ENCODE assay signal across 12 cellular contexts in the genomic region with DNA sequence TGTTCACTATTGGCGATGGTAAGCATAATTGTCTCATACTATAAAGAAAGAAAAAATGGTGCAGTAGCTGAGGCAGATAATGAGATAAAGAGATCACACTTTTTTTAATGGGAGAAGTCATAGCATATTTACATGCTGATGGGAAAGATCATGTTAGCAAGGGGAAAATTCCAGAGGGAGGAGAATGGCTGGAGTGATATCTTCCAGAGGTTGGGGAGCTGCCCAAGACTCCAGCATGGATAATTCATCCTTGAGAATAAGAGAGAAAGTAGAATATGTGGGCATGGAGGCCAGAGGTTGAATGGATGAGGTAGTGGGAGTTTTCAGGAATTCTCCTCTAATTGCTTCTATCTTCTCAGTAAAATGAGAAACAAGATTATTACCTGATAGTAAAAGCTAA. TPM values are rescaled to one million over a fixed set of nuclear protein-coding genes. Genes with fewer than 3 reads are reported as not detected.
DNase-seq lines count a peak whose midpoint lies in the region; ATAC-seq and TF ChIP-seq lines count a peak whose summit lies in the region.
"Had no signal": no experiment of that assay in that cellular context is flagged by ENCODE, and none has a peak within 500 bp of the region (broad histone marks: within the 10 kb centered on the region; RNA-seq: fewer than 3 reads in every experiment).

No MANE protein-coding gene starts in this region.

- H3K4me1 ChIP-seq in esophagus muscularis mucosa: peaks cover 0 to 67% (median 37%) of the 10 kb centered on the region in 4 donors
- H3K4me1 ChIP-seq in tibial nerve: no peaks in the 10 kb centered on the region
- peaks cover 9% of the 10 kb centered on the region for H3K4me1 ChIP-seq in HAP-1

- H3K9me3 Mint-ChIP-seq in stimulated activated memory B cell treated with anti-CD40 and anti-IgM and Interleukin-4, amounts not matched to agents 10 μg/mL and 1 μg/mL and 100 μg/mL, for 72 hours: no peaks in the 10 kb centered on the region
- H3K9me3 Mint-ChIP-seq: stimulated activated naive CD8-positive, alpha-beta T cell treated with anti-CD3 and anti-CD28 coated beads, Interleukin-15, Interleukin-2, amounts not matched to agents 100 ng/mL and 50 ng/mL, for 24 hours had no signal

- TF ChIP-seq CTCF in esophagus muscularis mucosa (IDR thresholded peaks at IDR 0.05): no peak
- no peak for TF ChIP-seq CTCF in tibial nerve (IDR thresholded peaks at IDR 0.05)

- DNase-seq in esophagus muscularis mucosa (ENCODE audit: extremely low spot score) (no peak), tibial nerve (ENCODE audit: low spot score in 2 of 2) (no peak), HAP-1 (ENCODE audit: low spot score in 2 of 2) (no peak)
- no peak for DNase-seq in NK-92 treated with Interleukin-12 subunit alpha and Interleukin-12 subunit beta, amount 100 ng/mL, for 24 hours (lab: John Stamatoyannopoulos, UW)
- DNase-seq: COR-L47; stimulated activated CD4-positive, alpha-beta T cell treated with anti-CD3 and anti-CD28 coated beads, Interleukin-4, amount 100 ng/mL, for 24 hours had no signal

- H3K27me3 ChIP-seq in esophagus muscularis mucosa: no peaks in the 10 kb centered on the region
- no peaks in the 10 kb centered on the region for H3K27me3 ChIP-seq in tibial nerve
- H3K27me3 ChIP-seq in HAP-1 (ENCODE audit: low read depth): no peaks in the 10 kb centered on the region

- H3K4me3 ChIP-seq in esophagus muscularis mucosa (no peak overlapping the region), tibial nerve (no peak overlapping the region), HAP-1 (no peak overlapping the region)

- intact Hi-C loops in esophagus muscularis mucosa (cut with DNase I): no loop called here

- peaks cover 28% of the 10 kb centered on the region for H3K4me1 Mint-ChIP-seq in stimulated activated memory B cell treated with anti-CD40 and anti-IgM and Interleukin-4, amounts not matched to agents 10 μg/mL and 1 μg/mL and 100 μg/mL, for 72 hours

- H3K27me3 Mint-ChIP-seq in stimulated activated memory B cell treated with anti-CD40 and anti-IgM and Interleukin-4, amounts not matched to agents 10 μg/mL and 1 μg/mL and 100 μg/mL, for 72 hours: peaks cover 27% of the 10 kb centered on the region

- no peak for TF ChIP-seq POLR2A in esophagus muscularis mucosa (IDR thresholded peaks at IDR 0.05; ENCODE audit: low read depth)
- TF ChIP-seq POLR2A in tibial nerve (IDR thresholded peaks at IDR 0.05): no peak

- WGBS in esophagus muscularis mucosa: 94% methylated on average over 1 of the region's 1 CpG
- WGBS in tibial nerve, 2 donors: 90 to 92% methylated on average over 1 of the region's 1 CpG

- peak overlapping the region; percentile 74 to 83 (median 78) for H3K27ac ChIP-seq in esophagus muscularis mucosa (replicated peaks in 1 of 4)
- peak overlapping the region in 2 of 4 donors; percentile 62 to 74 for H3K27ac ChIP-seq in tibial nerve

- H3K36me3 ChIP-seq in esophagus muscularis mucosa (no peaks in the 10 kb centered on the region), tibial nerve (no peaks in the 10 kb centered on the region), HAP-1 (replicated peaks) (no peaks in the 10 kb centered on the region)

- H3K27ac Mint-ChIP-seq in stimulated activated memory B cell treated with anti-CD40 and anti-IgM and Interleukin-4, amounts not matched to agents 10 μg/mL and 1 μg/mL and 100 μg/mL, for 72 hours: peak overlapping the region; percentile 6

- no peak for TF ChIP-seq EP300 in esophagus muscularis mucosa (IDR thresholded peaks at IDR 0.05)
- no peak for TF ChIP-seq EP300 in tibial nerve (IDR thresholded peaks at IDR 0.05)

- H3K9me3 ChIP-seq in esophagus muscularis mucosa (no peaks in the 10 kb centered on the region), tibial nerve (no peaks in the 10 kb centered on the region), HAP-1 (no peaks in the 10 kb centered on the region)

- peak; percentile 5 for ATAC-seq in GM21717 (IDR thresholded peaks at IDR 0.05; ENCODE audit: unreplicated experiment)
- ATAC-seq in SK-N-SH treated with all-trans-retinoic acid at 6 μM for 48 hours: peak; percentile 33
- ATAC-seq in stimulated activated memory B cell treated with anti-CD40 and anti-IgM and Interleukin-4, amounts not matched to agents 10 μg/mL and 1 μg/mL and 100 μg/mL, for 72 hours: no peak

- H3K4me3 Mint-ChIP-seq in stimulated activated memory B cell treated with anti-CD40 and anti-IgM and Interleukin-4, amounts not matched to agents 10 μg/mL and 1 μg/mL and 100 μg/mL, for 72 hours: peak overlapping the region; percentile 5

- in situ Hi-C loops in HAP-1 (cut with MboI; ENCODE audit: low sequenced_read_pairs): no loop called here

- no peaks in the 10 kb centered on the region for H3K36me3 Mint-ChIP-seq in stimulated activated memory B cell treated with anti-CD40 and anti-IgM and Interleukin-4, amounts not matched to agents 10 μg/mL and 1 μg/mL and 100 μg/mL, for 72 hours

TF ChIP-seq in SK-N-SH treated with all-trans-retinoic acid at 6 μM for 48 hours, 23 proteins besides CTCF, POLR2A, EP300 and RAD21:
- TF ChIP-seq ARNTL (CRISPR knock-in tag; IDR thresholded peaks at IDR 0.05; ENCODE audit: borderline replicate concordance, low read depth): no peak
- no peak for TF ChIP-seq ZC3H10 (CRISPR knock-in tag; IDR thresholded peaks at IDR 0.05)
- TF ChIP-seq, protein P1, sequence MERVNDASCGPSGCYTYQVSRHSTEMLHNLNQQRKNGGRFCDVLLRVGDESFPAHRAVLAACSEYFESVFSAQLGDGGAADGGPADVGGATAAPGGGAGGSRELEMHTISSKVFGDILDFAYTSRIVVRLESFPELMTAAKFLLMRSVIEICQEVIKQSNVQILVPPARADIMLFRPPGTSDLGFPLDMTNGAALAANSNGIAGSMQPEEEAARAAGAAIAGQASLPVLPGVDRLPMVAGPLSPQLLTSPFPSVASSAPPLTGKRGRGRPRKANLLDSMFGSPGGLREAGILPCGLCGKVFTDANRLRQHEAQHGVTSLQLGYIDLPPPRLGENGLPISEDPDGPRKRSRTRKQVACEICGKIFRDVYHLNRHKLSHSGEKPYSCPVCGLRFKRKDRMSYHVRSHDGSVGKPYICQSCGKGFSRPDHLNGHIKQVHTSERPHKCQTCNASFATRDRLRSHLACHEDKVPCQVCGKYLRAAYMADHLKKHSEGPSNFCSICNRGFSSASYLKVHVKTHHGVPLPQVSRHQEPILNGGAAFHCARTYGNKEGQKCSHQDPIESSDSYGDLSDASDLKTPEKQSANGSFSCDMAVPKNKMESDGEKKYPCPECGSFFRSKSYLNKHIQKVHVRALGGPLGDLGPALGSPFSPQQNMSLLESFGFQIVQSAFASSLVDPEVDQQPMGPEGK (CRISPR knock-in tag; IDR thresholded peaks at IDR 0.05; ENCODE audit: borderline replicate concordance): no peak
- no peak for TF ChIP-seq TCF4 (CRISPR knock-in tag; IDR thresholded peaks at IDR 0.05; ENCODE audit: borderline replicate concordance)
- TF ChIP-seq TOX (CRISPR knock-in tag; IDR thresholded peaks at IDR 0.05; ENCODE audit: borderline replicate concordance): no peak
- no peak for TF ChIP-seq OSR1 (CRISPR knock-in tag; IDR thresholded peaks at IDR 0.05)
- no peak for TF ChIP-seq BACH2 (CRISPR knock-in tag; IDR thresholded peaks at IDR 0.05; ENCODE audit: borderline replicate concordance)
- no peak for TF ChIP-seq ZFP3 (CRISPR knock-in tag; IDR thresholded peaks at IDR 0.05)
- TF ChIP-seq, protein P2, sequence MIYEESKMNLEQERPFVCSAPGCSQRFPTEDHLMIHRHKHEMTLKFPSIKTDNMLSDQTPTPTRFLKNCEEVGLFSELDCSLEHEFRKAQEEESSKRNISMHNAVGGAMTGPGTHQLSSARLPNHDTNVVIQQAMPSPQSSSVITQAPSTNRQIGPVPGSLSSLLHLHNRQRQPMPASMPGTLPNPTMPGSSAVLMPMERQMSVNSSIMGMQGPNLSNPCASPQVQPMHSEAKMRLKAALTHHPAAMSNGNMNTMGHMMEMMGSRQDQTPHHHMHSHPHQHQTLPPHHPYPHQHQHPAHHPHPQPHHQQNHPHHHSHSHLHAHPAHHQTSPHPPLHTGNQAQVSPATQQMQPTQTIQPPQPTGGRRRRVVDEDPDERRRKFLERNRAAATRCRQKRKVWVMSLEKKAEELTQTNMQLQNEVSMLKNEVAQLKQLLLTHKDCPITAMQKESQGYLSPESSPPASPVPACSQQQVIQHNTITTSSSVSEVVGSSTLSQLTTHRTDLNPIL (CRISPR knock-in tag; IDR thresholded peaks at IDR 0.05; ENCODE audit: low read depth): no peak
- no peak for TF ChIP-seq RARB (CRISPR knock-in tag; IDR thresholded peaks at IDR 0.05)
- TF ChIP-seq ZNF565 (CRISPR knock-in tag; conservative IDR thresholded peaks at IDR 0.05; ENCODE audit: low read depth): no peak

RNA-seq across cellular contexts. Expression of a gene that starts 45.8 kb away (rescaled TPM):
- 10 to 100 TPM in 3 of 4 donors, 1 to 10 TPM in 1; 6.1 to 27.7 (median 12.5) TPM for total RNA-seq in esophagus muscularis mucosa
- total RNA-seq in tibial nerve: 100 to 1,000 TPM; 142 to 489 (median 195) TPM
- total RNA-seq: dermis blood vessel endothelial cell, fibroblast of villous mesenchyme had no signal

Comparison
In these comparisons a context has a peak if more than half of its experiments do, and no peak if none do; other contexts are left out.
1. RNA of a gene that starts 45.8 kb away (total RNA-seq): 142 to 489 TPM in tibial nerve; 6.1 to 27.7 TPM in esophagus muscularis mucosa; every median in the first group is over 4 times any median in the second.